In the genomic region with DNA sequence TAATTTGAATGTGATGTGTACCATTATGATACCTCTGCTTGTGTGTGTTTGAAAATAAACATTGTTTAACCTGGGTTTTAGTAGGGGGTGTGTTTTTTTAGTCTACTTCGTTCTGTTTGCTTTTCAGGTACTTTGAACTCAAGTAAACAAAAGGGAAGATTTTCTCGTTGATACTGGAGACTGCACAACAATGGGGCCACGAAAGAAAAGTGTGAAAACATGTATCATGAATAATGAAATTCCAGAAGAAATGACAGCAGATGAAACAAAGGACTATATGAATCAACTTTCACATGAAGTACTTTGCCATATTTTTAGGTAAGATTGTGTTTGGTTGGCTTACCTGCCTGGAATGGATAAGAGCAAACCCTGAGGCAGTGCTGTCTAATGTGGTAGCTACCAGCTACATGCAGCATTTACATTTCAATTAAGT, we compare ENCODE assay signal across 1 cellular context.
TF ChIP-seq lines count a peak whose summit lies in the region.

No MANE protein-coding gene starts in this region.

TF ChIP-seq in HepG2, 621 proteins besides CTCF, POLR2A, EP300 and RAD21 (continued from another document and continues in another):
- TF ChIP-seq PPARG (CRISPR knock-in tag; conservative IDR thresholded peaks at IDR 0.05) (peak; percentile 26), SAP130 (CRISPR knock-in tag; IDR thresholded peaks at IDR 0.05; ENCODE audit: low read depth) (peak; percentile 71), SNAPC2 (CRISPR knock-in tag; IDR thresholded peaks at IDR 0.05) (0 out of 2 replicates have a peak, but pooled peaks have one; percentile 78), NR2F2 (IDR thresholded peaks at IDR 0.05; ENCODE audit: borderline replicate concordance, low read depth) (peak; percentile 57; the same call in 1 of the 2 replicates), RORA (CRISPR knock-in tag; IDR thresholded peaks at IDR 0.05) (no peak), HDAC2 (CRISPR knock-in tag; IDR thresholded peaks at IDR 0.05) (peak; percentile 52; the same call in 1 of the 2 replicates), ZNF761 (CRISPR knock-in tag; conservative IDR thresholded peaks at IDR 0.05) (no peak), HNF4A (CRISPR knock-in tag; IDR thresholded peaks at IDR 0.05) (peak; percentile 81), MXD4 (CRISPR knock-in tag; IDR thresholded peaks at IDR 0.05) (no peak), EED (CRISPR knock-in tag; IDR thresholded peaks at IDR 0.05) (no peak), SOX5 (CRISPR knock-in tag; IDR thresholded peaks at IDR 0.05; ENCODE audit: borderline replicate concordance) (peak; percentile 99), SKI (IDR thresholded peaks at IDR 0.05; ENCODE audit: partially characterized antibody) (peak; percentile 40), ASH2L (IDR thresholded peaks at IDR 0.05; ENCODE audit: insufficient read length, low read depth, low read length) (peak; percentile 95), ZNF331 (CRISPR knock-in tag; IDR thresholded peaks at IDR 0.05) (0 out of 2 replicates have a peak, but pooled peaks have one; percentile 13), SOX6 (IDR thresholded peaks at IDR 0.05) (no peak), SOX6 (CRISPR knock-in tag; IDR thresholded peaks at IDR 0.05) (peak; percentile 98), FOXJ3 (CRISPR knock-in tag; IDR thresholded peaks at IDR 0.05; ENCODE audit: borderline replicate concordance) (peak; percentile 85; the same call in 1 of the 2 replicates), FOXK1 (CRISPR knock-in tag; IDR thresholded peaks at IDR 0.05; ENCODE audit: borderline replicate concordance, low read depth) (peak; percentile 73; the same call in 1 of the 2 replicates), DNMT3B (CRISPR knock-in tag; conservative IDR thresholded peaks at IDR 0.05) (no peak), NR2F6 (IDR thresholded peaks at IDR 0.05) (peak; percentile 55), NR2F6 (CRISPR knock-in tag; IDR thresholded peaks at IDR 0.05) (0 out of 2 replicates have a peak, but pooled peaks have one; percentile 47), TBX2 (CRISPR knock-in tag; IDR thresholded peaks at IDR 0.05; ENCODE audit: borderline replicate concordance) (peak; percentile 84), FOXP1 (IDR thresholded peaks at IDR 0.05) (peak; percentile 93), FOXP1 (CRISPR knock-in tag; IDR thresholded peaks at IDR 0.05) (peak; percentile 92), RXRA (CRISPR knock-in tag; IDR thresholded peaks at IDR 0.05) (no peak), ZSCAN22 (CRISPR knock-in tag; IDR thresholded peaks at IDR 0.05) (no peak), TCF7 (IDR thresholded peaks at IDR 0.05; ENCODE audit: low read depth) (peak; percentile 67), MBNL3 (CRISPR knock-in tag; conservative IDR thresholded peaks at IDR 0.05) (no peak), ZSCAN12 (CRISPR knock-in tag; IDR thresholded peaks at IDR 0.05) (no peak), REPIN1 (CRISPR knock-in tag; IDR thresholded peaks at IDR 0.05; ENCODE audit: borderline replicate concordance, low read depth) (peak; percentile 62; the same call in 1 of the 2 replicates), RCOR2 (CRISPR knock-in tag; IDR thresholded peaks at IDR 0.05) (0 out of 2 replicates have a peak, but pooled peaks have one; percentile 15), SMAD1 (CRISPR knock-in tag; IDR thresholded peaks at IDR 0.05; ENCODE audit: borderline replicate concordance, low read depth) (no peak)
- TF ChIP-seq, protein P1, sequence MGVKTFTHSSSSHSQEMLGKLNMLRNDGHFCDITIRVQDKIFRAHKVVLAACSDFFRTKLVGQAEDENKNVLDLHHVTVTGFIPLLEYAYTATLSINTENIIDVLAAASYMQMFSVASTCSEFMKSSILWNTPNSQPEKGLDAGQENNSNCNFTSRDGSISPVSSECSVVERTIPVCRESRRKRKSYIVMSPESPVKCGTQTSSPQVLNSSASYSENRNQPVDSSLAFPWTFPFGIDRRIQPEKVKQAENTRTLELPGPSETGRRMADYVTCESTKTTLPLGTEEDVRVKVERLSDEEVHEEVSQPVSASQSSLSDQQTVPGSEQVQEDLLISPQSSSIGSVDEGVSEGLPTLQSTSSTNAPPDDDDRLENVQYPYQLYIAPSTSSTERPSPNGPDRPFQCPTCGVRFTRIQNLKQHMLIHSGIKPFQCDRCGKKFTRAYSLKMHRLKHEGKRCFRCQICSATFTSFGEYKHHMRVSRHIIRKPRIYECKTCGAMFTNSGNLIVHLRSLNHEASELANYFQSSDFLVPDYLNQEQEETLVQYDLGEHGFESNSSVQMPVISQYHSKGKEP (CRISPR knock-in tag; IDR thresholded peaks at IDR 0.05), result no peak
- TF ChIP-seq, protein P2, sequence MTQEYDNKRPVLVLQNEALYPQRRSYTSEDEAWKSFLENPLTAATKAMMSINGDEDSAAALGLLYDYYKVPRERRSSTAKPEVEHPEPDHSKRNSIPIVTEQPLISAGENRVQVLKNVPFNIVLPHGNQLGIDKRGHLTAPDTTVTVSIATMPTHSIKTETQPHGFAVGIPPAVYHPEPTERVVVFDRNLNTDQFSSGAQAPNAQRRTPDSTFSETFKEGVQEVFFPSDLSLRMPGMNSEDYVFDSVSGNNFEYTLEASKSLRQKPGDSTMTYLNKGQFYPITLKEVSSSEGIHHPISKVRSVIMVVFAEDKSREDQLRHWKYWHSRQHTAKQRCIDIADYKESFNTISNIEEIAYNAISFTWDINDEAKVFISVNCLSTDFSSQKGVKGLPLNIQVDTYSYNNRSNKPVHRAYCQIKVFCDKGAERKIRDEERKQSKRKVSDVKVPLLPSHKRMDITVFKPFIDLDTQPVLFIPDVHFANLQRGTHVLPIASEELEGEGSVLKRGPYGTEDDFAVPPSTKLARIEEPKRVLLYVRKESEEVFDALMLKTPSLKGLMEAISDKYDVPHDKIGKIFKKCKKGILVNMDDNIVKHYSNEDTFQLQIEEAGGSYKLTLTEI (CRISPR knock-in tag; conservative IDR thresholded peaks at IDR 0.05), result no peak
- TF ChIP-seq, protein P3, sequence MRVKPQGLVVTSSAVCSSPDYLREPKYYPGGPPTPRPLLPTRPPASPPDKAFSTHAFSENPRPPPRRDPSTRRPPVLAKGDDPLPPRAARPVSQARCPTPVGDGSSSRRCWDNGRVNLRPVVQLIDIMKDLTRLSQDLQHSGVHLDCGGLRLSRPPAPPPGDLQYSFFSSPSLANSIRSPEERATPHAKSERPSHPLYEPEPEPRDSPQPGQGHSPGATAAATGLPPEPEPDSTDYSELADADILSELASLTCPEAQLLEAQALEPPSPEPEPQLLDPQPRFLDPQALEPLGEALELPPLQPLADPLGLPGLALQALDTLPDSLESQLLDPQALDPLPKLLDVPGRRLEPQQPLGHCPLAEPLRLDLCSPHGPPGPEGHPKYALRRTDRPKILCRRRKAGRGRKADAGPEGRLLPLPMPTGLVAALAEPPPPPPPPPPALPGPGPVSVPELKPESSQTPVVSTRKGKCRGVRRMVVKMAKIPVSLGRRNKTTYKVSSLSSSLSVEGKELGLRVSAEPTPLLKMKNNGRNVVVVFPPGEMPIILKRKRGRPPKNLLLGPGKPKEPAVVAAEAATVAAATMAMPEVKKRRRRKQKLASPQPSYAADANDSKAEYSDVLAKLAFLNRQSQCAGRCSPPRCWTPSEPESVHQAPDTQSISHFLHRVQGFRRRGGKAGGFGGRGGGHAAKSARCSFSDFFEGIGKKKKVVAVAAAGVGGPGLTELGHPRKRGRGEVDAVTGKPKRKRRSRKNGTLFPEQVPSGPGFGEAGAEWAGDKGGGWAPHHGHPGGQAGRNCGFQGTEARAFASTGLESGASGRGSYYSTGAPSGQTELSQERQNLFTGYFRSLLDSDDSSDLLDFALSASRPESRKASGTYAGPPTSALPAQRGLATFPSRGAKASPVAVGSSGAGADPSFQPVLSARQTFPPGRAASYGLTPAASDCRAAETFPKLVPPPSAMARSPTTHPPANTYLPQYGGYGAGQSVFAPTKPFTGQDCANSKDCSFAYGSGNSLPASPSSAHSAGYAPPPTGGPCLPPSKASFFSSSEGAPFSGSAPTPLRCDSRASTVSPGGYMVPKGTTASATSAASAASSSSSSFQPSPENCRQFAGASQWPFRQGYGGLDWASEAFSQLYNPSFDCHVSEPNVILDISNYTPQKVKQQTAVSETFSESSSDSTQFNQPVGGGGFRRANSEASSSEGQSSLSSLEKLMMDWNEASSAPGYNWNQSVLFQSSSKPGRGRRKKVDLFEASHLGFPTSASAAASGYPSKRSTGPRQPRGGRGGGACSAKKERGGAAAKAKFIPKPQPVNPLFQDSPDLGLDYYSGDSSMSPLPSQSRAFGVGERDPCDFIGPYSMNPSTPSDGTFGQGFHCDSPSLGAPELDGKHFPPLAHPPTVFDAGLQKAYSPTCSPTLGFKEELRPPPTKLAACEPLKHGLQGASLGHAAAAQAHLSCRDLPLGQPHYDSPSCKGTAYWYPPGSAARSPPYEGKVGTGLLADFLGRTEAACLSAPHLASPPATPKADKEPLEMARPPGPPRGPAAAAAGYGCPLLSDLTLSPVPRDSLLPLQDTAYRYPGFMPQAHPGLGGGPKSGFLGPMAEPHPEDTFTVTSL (CRISPR knock-in tag; IDR thresholded peaks at IDR 0.05; ENCODE audit: borderline replicate concordance), result peak; percentile 78; the same call in 1 of the 2 replicates
- TF ChIP-seq, protein P4, sequence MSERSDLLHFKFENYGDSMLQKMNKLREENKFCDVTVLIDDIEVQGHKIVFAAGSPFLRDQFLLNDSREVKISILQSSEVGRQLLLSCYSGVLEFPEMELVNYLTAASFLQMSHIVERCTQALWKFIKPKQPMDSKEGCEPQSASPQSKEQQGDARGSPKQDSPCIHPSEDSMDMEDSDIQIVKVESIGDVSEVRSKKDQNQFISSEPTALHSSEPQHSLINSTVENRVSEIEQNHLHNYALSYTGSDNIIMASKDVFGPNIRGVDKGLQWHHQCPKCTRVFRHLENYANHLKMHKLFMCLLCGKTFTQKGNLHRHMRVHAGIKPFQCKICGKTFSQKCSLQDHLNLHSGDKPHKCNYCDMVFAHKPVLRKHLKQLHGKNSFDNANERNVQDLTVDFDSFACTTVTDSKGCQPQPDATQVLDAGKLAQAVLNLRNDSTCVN (CRISPR knock-in tag; IDR thresholded peaks at IDR 0.05; ENCODE audit: borderline replicate concordance), result no peak
- TF ChIP-seq, protein P5, sequence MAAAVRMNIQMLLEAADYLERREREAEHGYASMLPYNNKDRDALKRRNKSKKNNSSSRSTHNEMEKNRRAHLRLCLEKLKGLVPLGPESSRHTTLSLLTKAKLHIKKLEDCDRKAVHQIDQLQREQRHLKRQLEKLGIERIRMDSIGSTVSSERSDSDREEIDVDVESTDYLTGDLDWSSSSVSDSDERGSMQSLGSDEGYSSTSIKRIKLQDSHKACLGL (CRISPR knock-in tag; IDR thresholded peaks at IDR 0.05), result no peak
- TF ChIP-seq, protein P6, sequence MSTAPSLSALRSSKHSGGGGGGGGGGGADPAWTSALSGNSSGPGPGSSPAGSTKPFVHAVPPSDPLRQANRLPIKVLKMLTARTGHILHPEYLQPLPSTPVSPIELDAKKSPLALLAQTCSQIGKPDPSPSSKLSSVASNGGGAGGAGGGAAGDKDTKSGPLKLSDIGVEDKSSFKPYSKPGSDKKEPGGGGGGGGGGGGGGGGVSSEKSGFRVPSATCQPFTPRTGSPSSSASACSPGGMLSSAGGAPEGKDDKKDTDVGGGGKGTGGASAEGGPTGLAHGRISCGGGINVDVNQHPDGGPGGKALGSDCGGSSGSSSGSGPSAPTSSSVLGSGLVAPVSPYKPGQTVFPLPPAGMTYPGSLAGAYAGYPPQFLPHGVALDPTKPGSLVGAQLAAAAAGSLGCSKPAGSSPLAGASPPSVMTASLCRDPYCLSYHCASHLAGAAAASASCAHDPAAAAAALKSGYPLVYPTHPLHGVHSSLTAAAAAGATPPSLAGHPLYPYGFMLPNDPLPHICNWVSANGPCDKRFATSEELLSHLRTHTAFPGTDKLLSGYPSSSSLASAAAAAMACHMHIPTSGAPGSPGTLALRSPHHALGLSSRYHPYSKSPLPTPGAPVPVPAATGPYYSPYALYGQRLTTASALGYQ (CRISPR knock-in tag; IDR thresholded peaks at IDR 0.05), result peak; percentile 57; the same call in 1 of the 2 replicates
- TF ChIP-seq, protein P7, sequence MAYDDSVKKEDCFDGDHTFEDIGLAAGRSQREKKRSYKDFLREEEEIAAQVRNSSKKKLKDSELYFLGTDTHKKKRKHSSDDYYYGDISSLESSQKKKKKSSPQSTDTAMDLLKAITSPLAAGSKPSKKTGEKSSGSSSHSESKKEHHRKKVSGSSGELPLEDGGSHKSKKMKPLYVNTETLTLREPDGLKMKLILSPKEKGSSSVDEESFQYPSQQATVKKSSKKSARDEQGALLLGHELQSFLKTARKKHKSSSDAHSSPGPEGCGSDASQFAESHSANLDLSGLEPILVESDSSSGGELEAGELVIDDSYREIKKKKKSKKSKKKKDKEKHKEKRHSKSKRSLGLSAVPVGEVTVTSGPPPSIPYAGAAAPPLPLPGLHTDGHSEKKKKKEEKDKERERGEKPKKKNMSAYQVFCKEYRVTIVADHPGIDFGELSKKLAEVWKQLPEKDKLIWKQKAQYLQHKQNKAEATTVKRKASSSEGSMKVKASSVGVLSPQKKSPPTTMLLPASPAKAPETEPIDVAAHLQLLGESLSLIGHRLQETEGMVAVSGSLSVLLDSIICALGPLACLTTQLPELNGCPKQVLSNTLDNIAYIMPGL (CRISPR knock-in tag; IDR thresholded peaks at IDR 0.05; ENCODE audit: borderline replicate concordance in 1 of 2, low read depth in 1 of 2), result 0 out of 4 replicates have a peak, but pooled peaks of 1 of the 2 experiments have one; percentile 20
- TF ChIP-seq, protein P8, sequence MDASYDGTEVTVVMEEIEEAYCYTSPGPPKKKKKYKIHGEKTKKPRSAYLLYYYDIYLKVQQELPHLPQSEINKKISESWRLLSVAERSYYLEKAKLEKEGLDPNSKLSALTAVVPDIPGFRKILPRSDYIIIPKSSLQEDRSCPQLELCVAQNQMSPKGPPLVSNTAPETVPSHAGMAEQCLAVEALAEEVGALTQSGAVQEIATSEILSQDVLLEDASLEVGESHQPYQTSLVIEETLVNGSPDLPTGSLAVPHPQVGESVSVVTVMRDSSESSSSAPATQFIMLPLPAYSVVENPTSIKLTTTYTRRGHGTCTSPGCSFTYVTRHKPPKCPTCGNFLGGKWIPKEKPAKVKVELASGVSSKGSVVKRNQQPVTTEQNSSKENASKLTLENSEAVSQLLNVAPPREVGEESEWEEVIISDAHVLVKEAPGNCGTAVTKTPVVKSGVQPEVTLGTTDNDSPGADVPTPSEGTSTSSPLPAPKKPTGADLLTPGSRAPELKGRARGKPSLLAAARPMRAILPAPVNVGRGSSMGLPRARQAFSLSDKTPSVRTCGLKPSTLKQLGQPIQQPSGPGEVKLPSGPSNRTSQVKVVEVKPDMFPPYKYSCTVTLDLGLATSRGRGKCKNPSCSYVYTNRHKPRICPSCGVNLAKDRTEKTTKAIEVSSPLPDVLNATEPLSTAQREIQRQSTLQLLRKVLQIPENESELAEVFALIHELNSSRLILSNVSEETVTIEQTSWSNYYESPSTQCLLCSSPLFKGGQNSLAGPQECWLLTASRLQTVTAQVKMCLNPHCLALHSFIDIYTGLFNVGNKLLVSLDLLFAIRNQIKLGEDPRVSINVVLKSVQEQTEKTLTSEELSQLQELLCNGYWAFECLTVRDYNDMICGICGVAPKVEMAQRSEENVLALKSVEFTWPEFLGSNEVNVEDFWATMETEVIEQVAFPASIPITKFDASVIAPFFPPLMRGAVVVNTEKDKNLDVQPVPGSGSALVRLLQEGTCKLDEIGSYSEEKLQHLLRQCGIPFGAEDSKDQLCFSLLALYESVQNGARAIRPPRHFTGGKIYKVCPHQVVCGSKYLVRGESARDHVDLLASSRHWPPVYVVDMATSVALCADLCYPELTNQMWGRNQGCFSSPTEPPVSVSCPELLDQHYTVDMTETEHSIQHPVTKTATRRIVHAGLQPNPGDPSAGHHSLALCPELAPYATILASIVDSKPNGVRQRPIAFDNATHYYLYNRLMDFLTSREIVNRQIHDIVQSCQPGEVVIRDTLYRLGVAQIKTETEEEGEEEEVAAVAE (CRISPR knock-in tag; IDR thresholded peaks at IDR 0.05; ENCODE audit: borderline replicate concordance), result no peak
